ENCODE assay signal across 2 cellular contexts in the genomic region with DNA sequence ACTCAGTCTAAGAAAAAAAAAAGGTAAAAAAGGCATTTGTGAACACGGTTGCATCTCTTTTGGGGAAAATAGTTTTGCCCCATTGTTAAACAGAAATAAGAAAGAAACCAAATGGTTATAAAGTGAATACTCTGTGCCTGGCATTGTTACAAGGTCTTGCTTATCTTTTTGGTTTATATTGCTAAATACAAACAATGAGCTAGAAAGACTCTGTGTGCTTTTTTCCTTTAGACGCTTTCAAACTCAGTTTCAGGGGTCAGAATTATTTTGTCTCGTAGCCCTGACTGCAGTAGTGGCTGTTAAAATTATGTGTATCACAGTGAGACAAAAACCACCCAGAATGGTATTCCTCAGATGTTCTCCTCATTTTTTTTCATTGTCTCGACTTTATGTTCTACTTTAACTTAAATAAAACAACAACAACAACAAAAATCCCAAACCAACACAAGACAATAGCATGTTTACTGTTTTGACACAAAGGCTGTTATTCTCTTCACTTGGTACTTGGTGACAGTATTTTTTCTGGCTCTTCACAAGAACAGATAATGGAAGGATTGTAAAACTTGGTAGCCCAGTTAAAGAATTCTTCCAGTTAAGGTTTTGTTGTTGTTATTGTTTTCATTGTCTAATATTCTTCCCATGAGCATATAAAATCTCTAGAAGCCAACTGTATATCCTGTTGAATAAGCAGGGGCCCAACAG.
TF ChIP-seq lines count a peak whose summit lies in the region.

No MANE protein-coding gene starts in this region.

TF ChIP-seq in liver, 16 proteins besides CTCF, POLR2A, EP300 and RAD21:
- TF ChIP-seq EGR1 (IDR thresholded peaks at IDR 0.05; ENCODE audit: low read depth in 2 of 2) = peak in 1 of 2 donors; percentile 49
- TF ChIP-seq, protein P1, sequence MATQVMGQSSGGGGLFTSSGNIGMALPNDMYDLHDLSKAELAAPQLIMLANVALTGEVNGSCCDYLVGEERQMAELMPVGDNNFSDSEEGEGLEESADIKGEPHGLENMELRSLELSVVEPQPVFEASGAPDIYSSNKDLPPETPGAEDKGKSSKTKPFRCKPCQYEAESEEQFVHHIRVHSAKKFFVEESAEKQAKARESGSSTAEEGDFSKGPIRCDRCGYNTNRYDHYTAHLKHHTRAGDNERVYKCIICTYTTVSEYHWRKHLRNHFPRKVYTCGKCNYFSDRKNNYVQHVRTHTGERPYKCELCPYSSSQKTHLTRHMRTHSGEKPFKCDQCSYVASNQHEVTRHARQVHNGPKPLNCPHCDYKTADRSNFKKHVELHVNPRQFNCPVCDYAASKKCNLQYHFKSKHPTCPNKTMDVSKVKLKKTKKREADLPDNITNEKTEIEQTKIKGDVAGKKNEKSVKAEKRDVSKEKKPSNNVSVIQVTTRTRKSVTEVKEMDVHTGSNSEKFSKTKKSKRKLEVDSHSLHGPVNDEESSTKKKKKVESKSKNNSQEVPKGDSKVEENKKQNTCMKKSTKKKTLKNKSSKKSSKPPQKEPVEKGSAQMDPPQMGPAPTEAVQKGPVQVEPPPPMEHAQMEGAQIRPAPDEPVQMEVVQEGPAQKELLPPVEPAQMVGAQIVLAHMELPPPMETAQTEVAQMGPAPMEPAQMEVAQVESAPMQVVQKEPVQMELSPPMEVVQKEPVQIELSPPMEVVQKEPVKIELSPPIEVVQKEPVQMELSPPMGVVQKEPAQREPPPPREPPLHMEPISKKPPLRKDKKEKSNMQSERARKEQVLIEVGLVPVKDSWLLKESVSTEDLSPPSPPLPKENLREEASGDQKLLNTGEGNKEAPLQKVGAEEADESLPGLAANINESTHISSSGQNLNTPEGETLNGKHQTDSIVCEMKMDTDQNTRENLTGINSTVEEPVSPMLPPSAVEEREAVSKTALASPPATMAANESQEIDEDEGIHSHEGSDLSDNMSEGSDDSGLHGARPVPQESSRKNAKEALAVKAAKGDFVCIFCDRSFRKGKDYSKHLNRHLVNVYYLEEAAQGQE (IDR thresholded peaks at IDR 0.05) = peak; percentile 70
- no peak for TF ChIP-seq GABPA (IDR thresholded peaks at IDR 0.05 in 1 of 2, conservative IDR thresholded peaks at IDR 0.05 in 1 of 2)
- peak in 1 of 2 donors; percentile 53 for TF ChIP-seq JUND (IDR thresholded peaks at IDR 0.05)
- TF ChIP-seq FOXA2 (IDR thresholded peaks at IDR 0.05) = peak; percentile 32
- peak; percentile 58 to 68 for TF ChIP-seq HNF4A (conservative IDR thresholded peaks at IDR 0.05)
- TF ChIP-seq, protein P2, sequence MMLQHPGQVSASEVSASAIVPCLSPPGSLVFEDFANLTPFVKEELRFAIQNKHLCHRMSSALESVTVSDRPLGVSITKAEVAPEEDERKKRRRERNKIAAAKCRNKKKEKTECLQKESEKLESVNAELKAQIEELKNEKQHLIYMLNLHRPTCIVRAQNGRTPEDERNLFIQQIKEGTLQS (IDR thresholded peaks at IDR 0.05) = peak; percentile 38
- TF ChIP-seq TAF1 (conservative IDR thresholded peaks at IDR 0.05) = no peak
- TF ChIP-seq NR2F2 (IDR thresholded peaks at IDR 0.05) = no peak
- peak; percentile 77 for TF ChIP-seq SP1 (IDR thresholded peaks at IDR 0.05)
- TF ChIP-seq FOXA1 (IDR thresholded peaks at IDR 0.05) = no peak
- peak; percentile 64 for TF ChIP-seq YY1 (IDR thresholded peaks at IDR 0.05)
- TF ChIP-seq, protein P3, sequence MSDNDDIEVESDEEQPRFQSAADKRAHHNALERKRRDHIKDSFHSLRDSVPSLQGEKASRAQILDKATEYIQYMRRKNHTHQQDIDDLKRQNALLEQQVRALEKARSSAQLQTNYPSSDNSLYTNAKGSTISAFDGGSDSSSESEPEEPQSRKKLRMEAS (IDR thresholded peaks at IDR 0.05) = peak; percentile 23
- TF ChIP-seq, protein P4, sequence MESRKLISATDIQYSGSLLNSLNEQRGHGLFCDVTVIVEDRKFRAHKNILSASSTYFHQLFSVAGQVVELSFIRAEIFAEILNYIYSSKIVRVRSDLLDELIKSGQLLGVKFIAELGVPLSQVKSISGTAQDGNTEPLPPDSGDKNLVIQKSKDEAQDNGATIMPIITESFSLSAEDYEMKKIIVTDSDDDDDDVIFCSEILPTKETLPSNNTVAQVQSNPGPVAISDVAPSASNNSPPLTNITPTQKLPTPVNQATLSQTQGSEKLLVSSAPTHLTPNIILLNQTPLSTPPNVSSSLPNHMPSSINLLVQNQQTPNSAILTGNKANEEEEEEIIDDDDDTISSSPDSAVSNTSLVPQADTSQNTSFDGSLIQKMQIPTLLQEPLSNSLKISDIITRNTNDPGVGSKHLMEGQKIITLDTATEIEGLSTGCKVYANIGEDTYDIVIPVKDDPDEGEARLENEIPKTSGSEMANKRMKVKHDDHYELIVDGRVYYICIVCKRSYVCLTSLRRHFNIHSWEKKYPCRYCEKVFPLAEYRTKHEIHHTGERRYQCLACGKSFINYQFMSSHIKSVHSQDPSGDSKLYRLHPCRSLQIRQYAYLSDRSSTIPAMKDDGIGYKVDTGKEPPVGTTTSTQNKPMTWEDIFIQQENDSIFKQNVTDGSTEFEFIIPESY (IDR thresholded peaks at IDR 0.05) = peak; percentile 38
- peak; percentile 66 to 70 for TF ChIP-seq RXRA (IDR thresholded peaks at IDR 0.05)
- TF ChIP-seq HNF4G (IDR thresholded peaks at IDR 0.05) = no peak
TF ChIP-seq in liver: peak in this region for 11.

TF ChIP-seq in HepG2, 621 proteins besides CTCF, POLR2A, EP300 and RAD21:
- TF ChIP-seq, protein P5, sequence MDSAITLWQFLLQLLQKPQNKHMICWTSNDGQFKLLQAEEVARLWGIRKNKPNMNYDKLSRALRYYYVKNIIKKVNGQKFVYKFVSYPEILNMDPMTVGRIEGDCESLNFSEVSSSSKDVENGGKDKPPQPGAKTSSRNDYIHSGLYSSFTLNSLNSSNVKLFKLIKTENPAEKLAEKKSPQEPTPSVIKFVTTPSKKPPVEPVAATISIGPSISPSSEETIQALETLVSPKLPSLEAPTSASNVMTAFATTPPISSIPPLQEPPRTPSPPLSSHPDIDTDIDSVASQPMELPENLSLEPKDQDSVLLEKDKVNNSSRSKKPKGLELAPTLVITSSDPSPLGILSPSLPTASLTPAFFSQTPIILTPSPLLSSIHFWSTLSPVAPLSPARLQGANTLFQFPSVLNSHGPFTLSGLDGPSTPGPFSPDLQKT (CRISPR knock-in tag; IDR thresholded peaks at IDR 0.05; ENCODE audit: borderline replicate concordance) = no peak
- TF ChIP-seq, protein P6, sequence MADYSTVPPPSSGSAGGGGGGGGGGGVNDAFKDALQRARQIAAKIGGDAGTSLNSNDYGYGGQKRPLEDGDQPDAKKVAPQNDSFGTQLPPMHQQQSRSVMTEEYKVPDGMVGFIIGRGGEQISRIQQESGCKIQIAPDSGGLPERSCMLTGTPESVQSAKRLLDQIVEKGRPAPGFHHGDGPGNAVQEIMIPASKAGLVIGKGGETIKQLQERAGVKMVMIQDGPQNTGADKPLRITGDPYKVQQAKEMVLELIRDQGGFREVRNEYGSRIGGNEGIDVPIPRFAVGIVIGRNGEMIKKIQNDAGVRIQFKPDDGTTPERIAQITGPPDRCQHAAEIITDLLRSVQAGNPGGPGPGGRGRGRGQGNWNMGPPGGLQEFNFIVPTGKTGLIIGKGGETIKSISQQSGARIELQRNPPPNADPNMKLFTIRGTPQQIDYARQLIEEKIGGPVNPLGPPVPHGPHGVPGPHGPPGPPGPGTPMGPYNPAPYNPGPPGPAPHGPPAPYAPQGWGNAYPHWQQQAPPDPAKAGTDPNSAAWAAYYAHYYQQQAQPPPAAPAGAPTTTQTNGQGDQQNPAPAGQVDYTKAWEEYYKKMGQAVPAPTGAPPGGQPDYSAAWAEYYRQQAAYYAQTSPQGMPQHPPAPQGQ (CRISPR knock-in tag; IDR thresholded peaks at IDR 0.05; ENCODE audit: borderline replicate concordance) = no peak
- no peak for TF ChIP-seq FOSL2 (CRISPR knock-in tag; IDR thresholded peaks at IDR 0.05)
- TF ChIP-seq, protein P7, sequence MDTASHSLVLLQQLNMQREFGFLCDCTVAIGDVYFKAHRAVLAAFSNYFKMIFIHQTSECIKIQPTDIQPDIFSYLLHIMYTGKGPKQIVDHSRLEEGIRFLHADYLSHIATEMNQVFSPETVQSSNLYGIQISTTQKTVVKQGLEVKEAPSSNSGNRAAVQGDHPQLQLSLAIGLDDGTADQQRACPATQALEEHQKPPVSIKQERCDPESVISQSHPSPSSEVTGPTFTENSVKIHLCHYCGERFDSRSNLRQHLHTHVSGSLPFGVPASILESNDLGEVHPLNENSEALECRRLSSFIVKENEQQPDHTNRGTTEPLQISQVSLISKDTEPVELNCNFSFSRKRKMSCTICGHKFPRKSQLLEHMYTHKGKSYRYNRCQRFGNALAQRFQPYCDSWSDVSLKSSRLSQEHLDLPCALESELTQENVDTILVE (CRISPR knock-in tag; IDR thresholded peaks at IDR 0.05) = no peak
- TF ChIP-seq, protein P8, sequence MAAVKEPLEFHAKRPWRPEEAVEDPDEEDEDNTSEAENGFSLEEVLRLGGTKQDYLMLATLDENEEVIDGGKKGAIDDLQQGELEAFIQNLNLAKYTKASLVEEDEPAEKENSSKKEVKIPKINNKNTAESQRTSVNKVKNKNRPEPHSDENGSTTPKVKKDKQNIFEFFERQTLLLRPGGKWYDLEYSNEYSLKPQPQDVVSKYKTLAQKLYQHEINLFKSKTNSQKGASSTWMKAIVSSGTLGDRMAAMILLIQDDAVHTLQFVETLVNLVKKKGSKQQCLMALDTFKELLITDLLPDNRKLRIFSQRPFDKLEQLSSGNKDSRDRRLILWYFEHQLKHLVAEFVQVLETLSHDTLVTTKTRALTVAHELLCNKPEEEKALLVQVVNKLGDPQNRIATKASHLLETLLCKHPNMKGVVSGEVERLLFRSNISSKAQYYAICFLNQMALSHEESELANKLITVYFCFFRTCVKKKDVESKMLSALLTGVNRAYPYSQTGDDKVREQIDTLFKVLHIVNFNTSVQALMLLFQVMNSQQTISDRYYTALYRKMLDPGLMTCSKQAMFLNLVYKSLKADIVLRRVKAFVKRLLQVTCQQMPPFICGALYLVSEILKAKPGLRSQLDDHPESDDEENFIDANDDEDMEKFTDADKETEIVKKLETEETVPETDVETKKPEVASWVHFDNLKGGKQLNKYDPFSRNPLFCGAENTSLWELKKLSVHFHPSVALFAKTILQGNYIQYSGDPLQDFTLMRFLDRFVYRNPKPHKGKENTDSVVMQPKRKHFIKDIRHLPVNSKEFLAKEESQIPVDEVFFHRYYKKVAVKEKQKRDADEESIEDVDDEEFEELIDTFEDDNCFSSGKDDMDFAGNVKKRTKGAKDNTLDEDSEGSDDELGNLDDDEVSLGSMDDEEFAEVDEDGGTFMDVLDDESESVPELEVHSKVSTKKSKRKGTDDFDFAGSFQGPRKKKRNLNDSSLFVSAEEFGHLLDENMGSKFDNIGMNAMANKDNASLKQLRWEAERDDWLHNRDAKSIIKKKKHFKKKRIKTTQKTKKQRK (IDR thresholded peaks at IDR 0.05; ENCODE audit: low read length) = no peak
